ENCODE assay signal across 11 cellular contexts in genomic region chr1:47508900-47509488, GRCh38.
DNase-seq lines count a peak whose midpoint lies in the region; ATAC-seq and TF ChIP-seq lines count a peak whose summit lies in the region.
"Had no signal": no experiment of that assay in that cellular context is flagged by ENCODE, and none has a peak within 500 bp of the region (broad histone marks: within the 10 kb centered on the region; RNA-seq: fewer than 3 reads in every experiment).

No MANE protein-coding gene starts in this region.

- TF ChIP-seq POLR2A in sigmoid colon (IDR thresholded peaks at IDR 0.05), result no peak

- no peak overlapping the region for H3K9ac ChIP-seq in SK-N-MC (ENCODE audit: insufficient read length)

- no peaks in the 10 kb centered on the region for H3K9me3 ChIP-seq in SK-N-MC (ENCODE audit: low read depth, low read length)
- H3K9me3 ChIP-seq in sigmoid colon, result peaks cover 0 to under 1% (median 0%) of the 10 kb centered on the region in 4 donors
- H3K9me3 ChIP-seq: adrenal gland had no signal

- H3K4me3 ChIP-seq in SK-N-MC (peak overlapping the region; percentile 84), iPS-11a (ENCODE audit: low read depth, low read length) (peak overlapping the region; percentile 21), sigmoid colon (peak overlapping the region in 3 of 4 donors; percentile 32 to 51 (median 50))

- H3K4me1 ChIP-seq in sigmoid colon, result peaks cover 0 to 14% (median 13%) of the 10 kb centered on the region in 4 donors

- H3K27me3 ChIP-seq in sigmoid colon, result peaks cover 11 to 69% (median 22%) of the 10 kb centered on the region in 3 donors

- intact Hi-C loops in sigmoid colon (cut with DNase I), result no loop called here

- DNase-seq in DMS79 treated with DMSO at 0.1 percent for 48 hours (lab: John Stamatoyannopoulos, UW) (peak; percentile 57), DMS79 (lab: John Stamatoyannopoulos, UW) (no peak), SK-N-MC (ENCODE audit: low read depth, low spot score) (peak; percentile 34), sigmoid colon (no peak), NCI-H1930 (lab: John Stamatoyannopoulos, UW) (no peak)
- DNase-seq in stimulated activated naive CD4-positive, alpha-beta T cell treated with Interleukin-2 at 50 U/mL for 16 hours (lab: John Stamatoyannopoulos, UW), result no peak
- DNase-seq: kidney glomerular epithelial cell, SHP77 treated with DMSO at 0.1 percent for 48 hours had no signal

- H3K36me3 ChIP-seq in SK-N-MC (ENCODE audit: insufficient read depth, low read length) (no peaks in the 10 kb centered on the region), sigmoid colon (no peaks in the 10 kb centered on the region)
- H3K36me3 ChIP-seq: adrenal gland had no signal

- H3K27ac ChIP-seq in SK-N-MC, result no peak overlapping the region
- no peak overlapping the region for H3K27ac ChIP-seq in sigmoid colon

- no peak for ATAC-seq in HG02642 (IDR thresholded peaks at IDR 0.05; ENCODE audit: poor library complexity, unreplicated experiment)

- TF ChIP-seq EP300 in sigmoid colon (IDR thresholded peaks at IDR 0.05), result no peak

- TF ChIP-seq CTCF in sigmoid colon (IDR thresholded peaks at IDR 0.05), result no peak

- WGBS in sigmoid colon, 2 donors, result 6 to 21% methylated on average over 12 of the region's 12 CpGs

Comparison
In these comparisons a context has a peak if more than half of its experiments do, and no peak if none do; other contexts are left out.
1. DNase-seq: peak in DMS79 treated with DMSO at 0.1 percent for 48 hours (single experiment) and SK-N-MC (single experiment); none in DMS79 (single experiment), sigmoid colon (single experiment), stimulated activated naive CD4-positive, alpha-beta T cell treated with Interleukin-2 at 50 U/mL for 16 hours (single experiment) and NCI-H1930 (0 of 2).
2. H3K4me3 ChIP-seq: peak in every context shown above with its lines; median percentile 84 in SK-N-MC; 50 in sigmoid colon; 21 in iPS-11a.